14 cellular contexts compared by ENCODE assay signal in the genomic region with DNA sequence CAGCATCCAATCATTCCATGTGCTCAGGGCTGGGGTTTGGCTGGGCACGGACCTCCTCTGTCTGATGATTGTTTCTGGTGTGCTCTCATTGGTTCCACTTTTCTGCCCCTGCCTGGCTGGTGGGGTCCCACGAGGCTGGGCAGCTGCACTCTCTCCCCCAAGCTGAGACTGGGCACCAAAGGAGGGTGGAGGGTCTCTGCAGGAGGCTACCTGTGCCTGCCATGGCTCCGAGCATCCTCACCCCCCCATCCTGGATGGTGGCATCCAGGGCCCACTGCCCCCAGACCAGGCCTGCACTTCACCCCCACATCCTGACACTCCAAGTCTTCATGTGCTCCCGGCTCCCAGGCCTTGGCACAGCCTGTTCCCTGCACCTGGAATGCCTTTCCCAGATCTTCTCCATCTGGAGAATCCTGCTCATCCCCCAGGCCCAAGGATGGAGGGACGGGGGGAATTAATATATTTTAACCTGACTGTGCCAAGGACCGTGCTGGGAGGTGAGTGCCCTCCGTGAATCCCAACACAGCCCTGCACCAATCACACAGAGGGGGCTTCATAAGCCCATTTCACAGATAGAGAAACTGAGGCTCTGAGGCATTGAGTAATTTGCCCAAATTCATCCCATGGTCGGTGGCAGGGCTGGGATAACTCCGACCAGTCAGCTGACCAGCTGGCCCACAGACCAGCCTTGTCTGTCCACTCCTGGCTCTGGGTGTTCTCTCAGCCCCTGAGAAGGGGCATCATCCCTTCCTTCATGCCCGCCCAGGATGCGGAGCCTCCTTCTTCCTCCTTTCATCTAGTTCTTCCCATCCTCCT.
"Had no signal": no experiment of that assay in that cellular context is flagged by ENCODE, and none has a peak within 500 bp of the region (broad histone marks: within the 10 kb centered on the region; RNA-seq: fewer than 3 reads in every experiment).

No MANE protein-coding gene starts in this region.

- DNase-seq: activated CD4-positive, alpha-beta T cell treated with anti-CD3 and anti-CD28 coated beads for 48 hours; activated effector memory CD4-positive, alpha-beta T cell treated with anti-CD3 and anti-CD28 coated beads, Interleukin-2, amount 50 U/mL, for 16 hours; activated T-cell treated with anti-CD3 and anti-CD28 coated beads, Interleukin-2, amount 50 U/mL, for 72 hours; effector memory CD4-positive, alpha-beta T cell; immature natural killer cell; mesenchymal stem cell; naive thymus-derived CD4-positive, alpha-beta T cell; stimulated activated CD4-positive, alpha-beta T cell treated with anti-CD3 and anti-CD28 coated beads, Interleukin-1b, Interleukin-23, amount 100 ng/mL, for 48 hours; stimulated activated naive CD8-positive, alpha-beta T cell treated with anti-CD3 and anti-CD28 coated beads, Interleukin-15, Interleukin-2, amounts not matched to agents 100 U/mL and 50 U/mL, for 24 hours; T-cell had no signal

- H3K27ac Mint-ChIP-seq: activated CD4-positive, alpha-beta memory T cell treated with anti-CD3 and anti-CD28 coated beads, Interleukin-2, amount 10 ng/mL, durations not matched to agents 7 days and 5 days; activated naive CD8-positive, alpha-beta T cell; activated T-cell treated with anti-CD3 and anti-CD28 coated beads, Interleukin-2, amount 50 U/mL, for 72 hours; dendritic cell treated with granulocyte-macrophage colony-stimulating factor and Interleukin-4, amounts not matched to agents 40 ng/mL and 50 ng/mL, for 4 days; immature natural killer cell; naive thymus-derived CD4-positive, alpha-beta T cell; WTC11 had no signal

- H3K4me3 Mint-ChIP-seq: activated CD4-positive, alpha-beta memory T cell treated with anti-CD3 and anti-CD28 coated beads, Interleukin-2, amount 10 ng/mL, durations not matched to agents 7 days and 5 days; activated naive CD8-positive, alpha-beta T cell; activated T-cell treated with anti-CD3 and anti-CD28 coated beads, Interleukin-2, amount 50 U/mL, for 72 hours; dendritic cell treated with granulocyte-macrophage colony-stimulating factor and Interleukin-4, amounts not matched to agents 40 ng/mL and 50 ng/mL, for 4 days; immature natural killer cell; naive thymus-derived CD4-positive, alpha-beta T cell; T-cell; WTC11 had no signal

- H3K36me3 Mint-ChIP-seq: activated naive CD8-positive, alpha-beta T cell; immature natural killer cell; naive thymus-derived CD4-positive, alpha-beta T cell; T-cell; WTC11 had no signal

- H3K27me3 Mint-ChIP-seq: activated CD4-positive, alpha-beta memory T cell treated with anti-CD3 and anti-CD28 coated beads, Interleukin-2, amount 10 ng/mL, durations not matched to agents 7 days and 5 days had no signal

- H3K9me3 Mint-ChIP-seq: activated CD4-positive, alpha-beta memory T cell treated with anti-CD3 and anti-CD28 coated beads, Interleukin-2, amount 10 ng/mL, durations not matched to agents 7 days and 5 days; activated T-cell treated with anti-CD3 and anti-CD28 coated beads, Interleukin-2, amount 50 U/mL, for 72 hours; dendritic cell treated with granulocyte-macrophage colony-stimulating factor and Interleukin-4, amounts not matched to agents 40 ng/mL and 50 ng/mL, for 4 days; immature natural killer cell; T-cell had no signal

- H3K4me1 Mint-ChIP-seq: activated CD4-positive, alpha-beta memory T cell treated with anti-CD3 and anti-CD28 coated beads, Interleukin-2, amount 10 ng/mL, durations not matched to agents 7 days and 5 days; immature natural killer cell; T-cell had no signal
